Comparison of ENCODE assay signal across 8 cellular contexts in the genomic region with DNA sequence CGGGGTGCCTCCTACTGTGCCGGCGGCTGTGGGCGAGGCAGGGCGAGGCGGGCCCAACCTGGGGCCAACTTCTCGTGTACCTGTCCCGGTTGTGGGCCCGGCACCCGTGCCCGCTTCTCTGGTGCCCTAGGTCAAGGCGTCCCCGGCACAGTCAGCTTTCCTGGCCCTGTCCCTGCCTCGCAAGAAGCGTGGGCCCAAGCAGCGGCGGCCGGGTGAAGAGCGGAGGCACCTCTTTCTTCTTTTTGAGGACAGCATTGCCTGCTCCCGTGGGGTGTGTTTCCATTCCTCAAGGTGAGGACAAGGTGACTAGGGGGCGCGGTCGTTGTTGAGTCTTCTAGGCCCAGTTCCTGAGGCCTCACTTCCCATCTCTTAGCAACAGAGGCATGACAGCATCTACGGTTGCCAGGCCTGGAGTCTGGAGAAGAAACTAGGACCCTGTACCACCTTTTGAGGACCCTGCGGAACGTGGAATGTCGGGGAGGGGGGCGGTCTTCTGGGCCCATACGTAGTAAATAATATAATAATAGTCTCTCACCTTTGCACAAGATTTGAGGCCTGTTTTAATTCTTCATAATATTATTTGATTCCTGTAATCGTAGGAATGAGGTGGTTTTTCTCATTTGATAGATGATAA. TPM values are rescaled to one million over a fixed set of nuclear protein-coding genes. Genes with fewer than 3 reads are reported as not detected.
DNase-seq lines count a peak whose midpoint lies in the region; ATAC-seq and TF ChIP-seq lines count a peak whose summit lies in the region.

No MANE protein-coding gene starts in this region.

- TF ChIP-seq CTCF in endothelial cell (IDR thresholded peaks at IDR 0.05; ENCODE audit: unreplicated experiment) (no peak), natural killer cell (IDR thresholded peaks at IDR 0.05) (no peak)

- no peaks in the 10 kb centered on the region for H3K27me3 ChIP-seq in SJCRH30

- H3K4me1 Mint-ChIP-seq in endothelial cell (ENCODE audit: unreplicated experiment), result peaks cover 29% of the 10 kb centered on the region
- H3K4me1 Mint-ChIP-seq in natural killer cell, result peaks cover 43 to 45% of the 10 kb centered on the region in 2 donors

- intact Hi-C loops in natural killer cell (cut with micrococcal nuclease), result loop anchor here (1.0 kb wide), 1 partner anchor 21 kb away; no protein-coding TSS in a partner anchor

- peaks cover 35% of the 10 kb centered on the region for H3K36me3 ChIP-seq in SJCRH30

- H3K27ac Mint-ChIP-seq in endothelial cell (ENCODE audit: unreplicated experiment) (peak overlapping the region; percentile 99), natural killer cell (peak overlapping the region; percentile 97 to 99)

- H3K9me3 Mint-ChIP-seq in endothelial cell (ENCODE audit: unreplicated experiment) (no peaks in the 10 kb centered on the region), natural killer cell (no peaks in the 10 kb centered on the region)

- peaks cover 3% of the 10 kb centered on the region; the same call in 1 of the 2 replicates for H3K4me1 ChIP-seq in SJCRH30

- DNase-seq in NCI-H146 (lab: John Stamatoyannopoulos, UW), result peak; percentile 38
- DNase-seq in NCI-H146 treated with DMSO at 0.1 percent for 48 hours (lab: John Stamatoyannopoulos, UW; ENCODE audit: unreplicated experiment), result no peak
- DNase-seq in SJCRH30, result no peak
- DNase-seq in endothelial cell (ENCODE audit: low spot score), result no peak
- no peak for DNase-seq in natural killer cell
- DNase-seq in DMS153 treated with DMSO at 0.1 percent for 48 hours (lab: John Stamatoyannopoulos, UW; ENCODE audit: unreplicated experiment), result no peak

- ATAC-seq in HG02763 (IDR thresholded peaks at IDR 0.05; ENCODE audit: unreplicated experiment), result peak; percentile 10
- ATAC-seq in natural killer cell, result peak; percentile 6 to 21 (median 18)
- ATAC-seq in HG03139 (IDR thresholded peaks at IDR 0.05; ENCODE audit: unreplicated experiment), result no peak

- H3K4me3 ChIP-seq in SJCRH30, result peak overlapping the region; percentile 84

- peaks cover 7% of the 10 kb centered on the region for H3K27me3 Mint-ChIP-seq in endothelial cell (ENCODE audit: unreplicated experiment)
- H3K27me3 Mint-ChIP-seq in natural killer cell (ENCODE audit: low read depth in 2 of 2), result no peaks in the 10 kb centered on the region

- no peaks in the 10 kb centered on the region for H3K9me3 ChIP-seq in SJCRH30 (replicated peaks)

- H3K27ac ChIP-seq in SJCRH30, result peak overlapping the region; percentile 96

- peaks cover 29% of the 10 kb centered on the region for H3K36me3 Mint-ChIP-seq in endothelial cell (ENCODE audit: low read depth, unreplicated experiment)
- no peaks in the 10 kb centered on the region for H3K36me3 Mint-ChIP-seq in natural killer cell

- H3K4me3 Mint-ChIP-seq in endothelial cell (ENCODE audit: unreplicated experiment), result peak overlapping the region; percentile 97
- H3K4me3 Mint-ChIP-seq in natural killer cell, result peak overlapping the region; percentile 87

RNA-seq across cellular contexts. Expression of a gene that starts 0.4 kb away (rescaled TPM):
- total RNA-seq in SJCRH30 (2014; rRNA removed; shearing (Covaris generic)), result 50.5 and 51.8 TPM in 2 replicates
- total RNA-seq in endothelial cell (ENCODE audit: unreplicated experiment) (83.5 TPM), natural killer cell (10 to 100 TPM; 77.9 to 99.8 (median 89.5) TPM)

RNA-seq across cellular contexts. Expression of a gene that starts 0.8 kb away (rescaled TPM):
- 98.8 and 106 TPM in 2 replicates for total RNA-seq in SJCRH30 (2014; rRNA removed; shearing (Covaris generic))
- 54.6 TPM for total RNA-seq in endothelial cell (ENCODE audit: unreplicated experiment)
- 10 to 100 TPM; 31.8 to 41.8 (median 37.6) TPM for total RNA-seq in natural killer cell

RNA-seq across cellular contexts. Expression of a gene that starts 22.7 kb away (rescaled TPM):
- total RNA-seq in SJCRH30 (2014; rRNA removed; shearing (Covaris generic)), result 18.2 and 19.5 TPM in 2 replicates
- total RNA-seq in endothelial cell (ENCODE audit: unreplicated experiment) (60.3 TPM), natural killer cell (10 to 100 TPM; 26.4 to 42.2 (median 32.6) TPM)
